24 cellular contexts compared by ENCODE assay signal in genomic region chr2:201100497-201100896, GRCh38.
"Had no signal": no experiment of that assay in that cellular context is flagged by ENCODE, and none has a peak within 500 bp of the region (broad histone marks: within the 10 kb centered on the region; RNA-seq: fewer than 3 reads in every experiment).

No MANE protein-coding gene starts in this region.

- H3K36me3 ChIP-seq: colonic mucosa, esophagus squamous epithelium, gastrocnemius medialis, heart right ventricle, left lung, lower lobe of right lung had no signal

- H3K4me3 ChIP-seq: colonic mucosa, esophagus squamous epithelium, gastrocnemius medialis, heart right ventricle, left lung, lower lobe of right lung had no signal

- H3K27ac Mint-ChIP-seq: dendritic cell treated with granulocyte-macrophage colony-stimulating factor and Interleukin-4, amounts not matched to agents 40 ng/mL and 50 ng/mL, for 4 days; effector memory CD8-positive, alpha-beta T cell; endodermal cell had no signal

- H3K9me3 ChIP-seq: colonic mucosa, esophagus squamous epithelium, gastrocnemius medialis, heart right ventricle, left lung, lower lobe of right lung had no signal

- ATAC-seq: effector memory CD8-positive, alpha-beta T cell; esophagus mucosa; gastrocnemius medialis; heart right ventricle; left cardiac atrium; left lung; left ventricle myocardium superior; lower lobe of right lung; naive thymus-derived CD4-positive, alpha-beta T cell had no signal

- H3K27ac ChIP-seq: colonic mucosa, epithelial cell of prostate, esophagus squamous epithelium, gastrocnemius medialis, heart right ventricle, left lung, lower lobe of right lung had no signal

- DNase-seq: colonic mucosa; cortex of kidney; effector CD8-positive, alpha-beta T cell; effector memory CD8-positive, alpha-beta T cell; endodermal cell; erythroblast; esophagus squamous epithelium; foreskin fibroblast; foreskin melanocyte; gastrocnemius medialis; glutamatergic neuron; head of caudate nucleus; heart right ventricle; hippocampal formation; left cardiac atrium; left lung; left ventricle myocardium superior; lower lobe of right lung; mesenchymal stem cell; midbrain; naive thymus-derived CD4-positive, alpha-beta T cell had no signal

- H3K9me3 Mint-ChIP-seq: dendritic cell treated with granulocyte-macrophage colony-stimulating factor and Interleukin-4, amounts not matched to agents 40 ng/mL and 50 ng/mL, for 4 days; effector memory CD8-positive, alpha-beta T cell; endodermal cell; naive thymus-derived CD4-positive, alpha-beta T cell had no signal

- H3K27me3 ChIP-seq: colonic mucosa, esophagus squamous epithelium, gastrocnemius medialis, heart right ventricle, left lung had no signal

- H3K27me3 Mint-ChIP-seq: dendritic cell treated with granulocyte-macrophage colony-stimulating factor and Interleukin-4, amounts not matched to agents 40 ng/mL and 50 ng/mL, for 4 days; effector memory CD8-positive, alpha-beta T cell; naive thymus-derived CD4-positive, alpha-beta T cell had no signal

- H3K4me1 Mint-ChIP-seq: naive thymus-derived CD4-positive, alpha-beta T cell had no signal

- H3K4me3 Mint-ChIP-seq: dendritic cell treated with granulocyte-macrophage colony-stimulating factor and Interleukin-4, amounts not matched to agents 40 ng/mL and 50 ng/mL, for 4 days; effector memory CD8-positive, alpha-beta T cell; endodermal cell; naive thymus-derived CD4-positive, alpha-beta T cell had no signal

- H3K36me3 Mint-ChIP-seq: naive thymus-derived CD4-positive, alpha-beta T cell had no signal

- H3K4me1 ChIP-seq: colonic mucosa, esophagus squamous epithelium, gastrocnemius medialis, lower lobe of right lung had no signal
